2 cellular contexts compared by ENCODE assay signal in genomic region chrX:17375361-17375630, GRCh38.
TF ChIP-seq lines count a peak whose summit lies in the region.

No MANE protein-coding gene starts in this region.

TF ChIP-seq in IMR-90, 13 proteins besides CTCF, POLR2A, EP300 and RAD21:
- TF ChIP-seq CHD1 (IDR thresholded peaks at IDR 0.05; ENCODE audit: low read depth, low read length) (no peak), BHLHE40 (IDR thresholded peaks at IDR 0.05; ENCODE audit: low read depth, low read length) (no peak), ELK1 (IDR thresholded peaks at IDR 0.05; ENCODE audit: borderline replicate concordance, low read depth, low read length) (no peak), RCOR1 (IDR thresholded peaks at IDR 0.05; ENCODE audit: insufficient replicate concordance, low read length) (no peak), SMC3 (IDR thresholded peaks at IDR 0.05; ENCODE audit: low read depth, low read length) (no peak), RFX5 (IDR thresholded peaks at IDR 0.05; ENCODE audit: low read depth, low read length) (no peak), MXI1 (IDR thresholded peaks at IDR 0.05; ENCODE audit: borderline replicate concordance, low read depth, low read length) (no peak), FOS (IDR thresholded peaks at IDR 0.05; ENCODE audit: low read depth, low read length) (no peak)
TF ChIP-seq in IMR-90: peak in this region for 0.

TF ChIP-seq in endothelial cell of umbilical vein, 7 proteins besides CTCF, POLR2A, EP300 and RAD21:
- TF ChIP-seq EZH2 (IDR thresholded peaks at IDR 0.05; ENCODE audit: borderline replicate concordance, low read depth, low read length, severe bottlenecking) (no peak), GATA2 (IDR thresholded peaks at IDR 0.05; ENCODE audit: insufficient read depth, insufficient read length, low read depth, low read length) (no peak), POLR2AphosphoS5 (IDR thresholded peaks at IDR 0.05; ENCODE audit: insufficient read depth, low read depth, low read length) (no peak), JUN (IDR thresholded peaks at IDR 0.05; ENCODE audit: borderline replicate concordance, insufficient read depth, insufficient read length, low read depth) (no peak), MAX (IDR thresholded peaks at IDR 0.05; ENCODE audit: insufficient read depth, insufficient read length) (no peak), FOS (IDR thresholded peaks at IDR 0.05; ENCODE audit: borderline replicate concordance, insufficient read depth, low read length) (no peak), MYC (IDR thresholded peaks at IDR 0.05; ENCODE audit: low read depth, low read length) (no peak)
